In genomic region chr12:130770413-130771028, GRCh38 we compare ENCODE assay signal across 1 cellular context.
TF ChIP-seq lines count a peak whose summit lies in the region.

No MANE protein-coding gene starts in this region.

TF ChIP-seq in K562, 482 proteins besides CTCF, POLR2A, EP300 and RAD21 (continued from another document):
- TF ChIP-seq BRF2 (IDR thresholded peaks at IDR 0.05; ENCODE audit: borderline replicate concordance, insufficient read depth, insufficient read length): no peak
- TF ChIP-seq CHD1 (IDR thresholded peaks at IDR 0.05; ENCODE audit: low read length): no peak
- TF ChIP-seq JUND (IDR thresholded peaks at IDR 0.05; ENCODE audit: borderline replicate concordance, low read depth, low read length): no peak
- TF ChIP-seq JUND (tag; IDR thresholded peaks at IDR 0.05; ENCODE audit: borderline replicate concordance, low read depth, low read length): no peak
- TF ChIP-seq PYGO2 (tag; IDR thresholded peaks at IDR 0.05): no peak
- no peak for TF ChIP-seq ZFP91 (CRISPR knock-in tag; IDR thresholded peaks at IDR 0.05)
- TF ChIP-seq ZNF644 (tag; IDR thresholded peaks at IDR 0.05; ENCODE audit: low read depth): no peak
- no peak for TF ChIP-seq KLF6 (CRISPR knock-in tag; IDR thresholded peaks at IDR 0.05; ENCODE audit: borderline replicate concordance)
- no peak for TF ChIP-seq ZNF740 (CRISPR knock-in tag; IDR thresholded peaks at IDR 0.05)
- no peak for TF ChIP-seq ZNF740 (tag; IDR thresholded peaks at IDR 0.05)
- TF ChIP-seq SRF (CRISPR knock-in tag; IDR thresholded peaks at IDR 0.05): no peak
